18 cellular contexts compared by ENCODE assay signal in the genomic region with DNA sequence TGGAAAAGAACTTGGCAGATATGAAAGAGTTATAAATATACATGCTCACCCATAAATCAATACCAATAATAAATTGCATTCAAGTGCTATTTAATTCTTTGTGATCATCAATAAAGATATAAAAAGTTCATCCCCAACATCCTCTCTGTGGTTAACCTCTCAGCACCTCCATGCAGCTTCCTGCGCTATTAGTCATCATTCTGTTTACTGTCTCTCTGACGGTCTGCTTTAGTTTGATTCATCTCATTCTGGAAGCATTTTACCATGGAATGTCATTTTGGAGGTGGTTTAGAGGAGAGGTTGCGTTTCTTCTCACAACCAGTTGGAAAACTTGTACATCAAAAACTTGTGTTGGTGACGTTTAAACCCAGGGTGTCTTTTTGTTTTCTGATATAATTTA.
A peak's percentile ranks its signal among the peaks of the same experiment; 100 is the strongest.
DNase-seq lines count a peak whose midpoint lies in the region; FAIRE-seq and TF ChIP-seq lines count a peak whose summit lies in the region.
"Had no signal": no experiment of that assay in that cellular context is flagged by ENCODE, and none has a peak within 500 bp of the region (broad histone marks: within the 10 kb centered on the region; RNA-seq: fewer than 3 reads in every experiment).

No MANE protein-coding gene starts in this region.

- no peak for TF ChIP-seq CTCF in astrocyte (IDR thresholded peaks at IDR 0.05; ENCODE audit: insufficient read depth, low read depth, low read length)

- H3K27me3 Mint-ChIP-seq in astrocyte (ENCODE audit: low read depth, unreplicated experiment) = peaks cover 4% of the 10 kb centered on the region
- H3K27me3 Mint-ChIP-seq in activated CD4-positive, alpha-beta T cell treated with anti-CD3 and anti-CD28 coated beads, Interleukin-2, amount 10 ng/mL, durations not matched to agents 24 days and 14 days = no peaks in the 10 kb centered on the region

- H2BK120ac ChIP-seq in mesendoderm (ENCODE audit: low read depth, low read length) = no peak overlapping the region

- H3K9ac ChIP-seq in astrocyte (ENCODE audit: low read length) = no peak overlapping the region
- H3K9ac ChIP-seq in mesendoderm (ENCODE audit: low read length) = no peak overlapping the region
- H3K9ac ChIP-seq: BLaER1 treated with 17β-estradiol and CSF1 and Interleukin-3, amounts not matched to agents 10 nM and 100 nM had no signal

- H3K18ac ChIP-seq in mesendoderm (ENCODE audit: low read length) = no peak overlapping the region

- H3K4me1 Mint-ChIP-seq in astrocyte (ENCODE audit: low read depth, unreplicated experiment) = peaks cover 23% of the 10 kb centered on the region
- H3K4me1 Mint-ChIP-seq in activated CD4-positive, alpha-beta T cell treated with anti-CD3 and anti-CD28 coated beads, Interleukin-2, amount 10 ng/mL, durations not matched to agents 24 days and 14 days = no peaks in the 10 kb centered on the region
- H3K4me1 Mint-ChIP-seq: natural killer cell had no signal

- H3K79me1 ChIP-seq in mesendoderm (ENCODE audit: low read length) = no peaks in the 10 kb centered on the region

- no peak overlapping the region for H4K5ac ChIP-seq in mesendoderm (ENCODE audit: low read length)

- H2BK5ac ChIP-seq in mesendoderm (ENCODE audit: low read length) = no peak overlapping the region

- intact Hi-C loops in activated CD4-positive, alpha-beta T cell treated with anti-CD3 and anti-CD28 coated beads, Interleukin-2, amount 10 ng/mL, durations not matched to agents 24 days and 14 days (cut with micrococcal nuclease) = no loop called here

- DNase-seq in DMS53 (lab: John Stamatoyannopoulos, UW) (peak; percentile 66), HS-5 (ENCODE audit: low read depth) (peak; percentile 68), astrocyte (ENCODE audit: low read depth) (peak; percentile 85), mesendoderm (peak; percentile 37), RPMI8226 (no peak), amygdala (lab: John Stamatoyannopoulos, UW) (no peak)
- no peak for DNase-seq in activated CD4-positive, alpha-beta T cell treated with anti-CD3 and anti-CD28 coated beads, Interleukin-2, amount 10 ng/mL, durations not matched to agents 24 days and 14 days
- no peak for DNase-seq in activated CD4-positive, alpha-beta T cell treated with anti-CD3 and anti-CD28 coated beads, Interleukin-2, amount 50 U/mL, for 48 hours
- DNase-seq: activated CD8-positive, alpha-beta memory T cell treated with anti-CD3 and anti-CD28 coated beads, Interleukin-2, amount 50 U/mL, for 48 hours; activated gamma-delta T cell; anterior cingulate cortex; DND-41; natural killer cell; NCI-H1694 treated with DMSO at 0.1 percent for 48 hours; spleen had no signal

- H3K9me3 Mint-ChIP-seq in astrocyte (ENCODE audit: unreplicated experiment) = no peaks in the 10 kb centered on the region
- peaks cover 3% of the 10 kb centered on the region for H3K9me3 Mint-ChIP-seq in activated CD4-positive, alpha-beta T cell treated with anti-CD3 and anti-CD28 coated beads, Interleukin-2, amount 10 ng/mL, durations not matched to agents 24 days and 14 days

- peak; percentile 60 for FAIRE-seq in astrocyte (lab: Jason Lieb, UNC)
- FAIRE-seq: endothelial cell of umbilical vein had no signal

- no peak overlapping the region for H3K23ac ChIP-seq in mesendoderm (ENCODE audit: low read length)

- peaks cover 8% of the 10 kb centered on the region for H3K4me1 ChIP-seq in astrocyte (ENCODE audit: insufficient read depth, low read length)
- H3K4me1 ChIP-seq in mesendoderm (ENCODE audit: control insufficient read depth, low read depth, low read length) = no peaks in the 10 kb centered on the region
- H3K4me1 ChIP-seq: spleen had no signal

- no peak overlapping the region for H3K4me3 Mint-ChIP-seq in astrocyte (ENCODE audit: unreplicated experiment)
- H3K4me3 Mint-ChIP-seq in activated CD4-positive, alpha-beta T cell treated with anti-CD3 and anti-CD28 coated beads, Interleukin-2, amount 10 ng/mL, durations not matched to agents 24 days and 14 days = no peak overlapping the region
- H3K4me3 Mint-ChIP-seq: natural killer cell had no signal

- H3K27me3 ChIP-seq in astrocyte (ENCODE audit: insufficient read depth, low read length) (no peaks in the 10 kb centered on the region), mesendoderm (ENCODE audit: insufficient read depth, low read length, poor library complexity) (no peaks in the 10 kb centered on the region)
- H3K27me3 ChIP-seq: BLaER1 treated with 17β-estradiol and CSF1 and Interleukin-3, amounts not matched to agents 10 nM and 100 nM; spleen had no signal

- peak overlapping the region; percentile 51 for H3K27ac Mint-ChIP-seq in astrocyte (ENCODE audit: unreplicated experiment)
- no peak overlapping the region for H3K27ac Mint-ChIP-seq in activated CD4-positive, alpha-beta T cell treated with anti-CD3 and anti-CD28 coated beads, Interleukin-2, amount 10 ng/mL, durations not matched to agents 24 days and 14 days
- H3K27ac Mint-ChIP-seq: natural killer cell had no signal

- H3K36me3 ChIP-seq in astrocyte (ENCODE audit: insufficient read depth, low read length) = no peaks in the 10 kb centered on the region
- no peaks in the 10 kb centered on the region for H3K36me3 ChIP-seq in mesendoderm (ENCODE audit: control insufficient read depth, insufficient read depth, low read length)
- H3K36me3 ChIP-seq: BLaER1 treated with 17β-estradiol and CSF1 and Interleukin-3, amounts not matched to agents 10 nM and 100 nM; spleen had no signal

- H4K20me1 ChIP-seq in astrocyte (ENCODE audit: insufficient read depth, low read length) = no peaks in the 10 kb centered on the region
- H4K20me1 ChIP-seq: BLaER1 treated with 17β-estradiol and CSF1 and Interleukin-3, amounts not matched to agents 10 nM and 100 nM had no signal

- H3K4me3 ChIP-seq in astrocyte (ENCODE audit: insufficient read depth, low read depth, low read length) = no peak overlapping the region
- H3K4me3 ChIP-seq in mesendoderm (ENCODE audit: low read length) = no peak overlapping the region
- H3K4me3 ChIP-seq: BLaER1 treated with 17β-estradiol and CSF1 and Interleukin-3, amounts not matched to agents 10 nM and 100 nM; coronary artery; spleen had no signal

- H3K27ac ChIP-seq in astrocyte (ENCODE audit: low read depth, low read length) (no peak overlapping the region), mesendoderm (ENCODE audit: low read depth, low read length) (no peak overlapping the region)
- H3K27ac ChIP-seq: BLaER1 treated with 17β-estradiol and CSF1 and Interleukin-3, amounts not matched to agents 10 nM and 100 nM; coronary artery; spleen had no signal

- H3K56ac ChIP-seq in mesendoderm (ENCODE audit: low read length) = no peak overlapping the region

- WGBS in mesendoderm (ENCODE audit: extremely low coverage, insufficient coverage, low lambda C conversion rate) = no CpG with 5 or more reads among the region's 4 CpGs

- H3K79me2 ChIP-seq in astrocyte (ENCODE audit: insufficient read depth, low read length) = no peaks in the 10 kb centered on the region
- no peaks in the 10 kb centered on the region for H3K79me2 ChIP-seq in mesendoderm (ENCODE audit: control insufficient read depth, insufficient read depth, low read length)

- no peak overlapping the region for H2BK15ac ChIP-seq in mesendoderm (replicated peaks; ENCODE audit: low read depth)

- H3K36me3 Mint-ChIP-seq in astrocyte (ENCODE audit: low read depth, unreplicated experiment) = no peaks in the 10 kb centered on the region
- H3K36me3 Mint-ChIP-seq in activated CD4-positive, alpha-beta T cell treated with anti-CD3 and anti-CD28 coated beads, Interleukin-2, amount 10 ng/mL, durations not matched to agents 24 days and 14 days (ENCODE audit: low read depth) = no peaks in the 10 kb centered on the region
- H3K36me3 Mint-ChIP-seq: natural killer cell had no signal

- no peak overlapping the region for H2AK5ac ChIP-seq in mesendoderm (ENCODE audit: low read length)

- H2AFZ ChIP-seq in astrocyte (ENCODE audit: low read depth, low read length) = no peak overlapping the region

- H3K4me2 ChIP-seq in astrocyte (ENCODE audit: low read length) (peak overlapping the region; percentile 12), mesendoderm (ENCODE audit: low read length) (no peak overlapping the region)
- H3K4me2 ChIP-seq: BLaER1 treated with 17β-estradiol and CSF1 and Interleukin-3, amounts not matched to agents 10 nM and 100 nM had no signal

- H3K4ac ChIP-seq in mesendoderm (ENCODE audit: low read depth, low read length) = no peak overlapping the region

- H3K9me3 ChIP-seq in astrocyte (ENCODE audit: insufficient read depth, low read depth, low read length) = no peaks in the 10 kb centered on the region
- H3K9me3 ChIP-seq: BLaER1 treated with 17β-estradiol and CSF1 and Interleukin-3, amounts not matched to agents 10 nM and 100 nM; spleen had no signal

- H4K8ac ChIP-seq in mesendoderm (ENCODE audit: low read depth, low read length) = no peak overlapping the region

Comparison
In these comparisons a context has a peak if more than half of its experiments do, and no peak if none do; other contexts are left out.
1. DNase-seq: peak in DMS53 (single experiment), HS-5 (single experiment), astrocyte (single experiment) and mesendoderm (single experiment); none in activated CD4-positive, alpha-beta T cell treated with anti-CD3 and anti-CD28 coated beads, Interleukin-2, amount 10 ng/mL, durations not matched to agents 24 days and 14 days (single experiment), RPMI8226 (single experiment), activated CD4-positive, alpha-beta T cell treated with anti-CD3 and anti-CD28 coated beads, Interleukin-2, amount 50 U/mL, for 48 hours (0 of 2) and amygdala (0 of 56).